In the genomic region with DNA sequence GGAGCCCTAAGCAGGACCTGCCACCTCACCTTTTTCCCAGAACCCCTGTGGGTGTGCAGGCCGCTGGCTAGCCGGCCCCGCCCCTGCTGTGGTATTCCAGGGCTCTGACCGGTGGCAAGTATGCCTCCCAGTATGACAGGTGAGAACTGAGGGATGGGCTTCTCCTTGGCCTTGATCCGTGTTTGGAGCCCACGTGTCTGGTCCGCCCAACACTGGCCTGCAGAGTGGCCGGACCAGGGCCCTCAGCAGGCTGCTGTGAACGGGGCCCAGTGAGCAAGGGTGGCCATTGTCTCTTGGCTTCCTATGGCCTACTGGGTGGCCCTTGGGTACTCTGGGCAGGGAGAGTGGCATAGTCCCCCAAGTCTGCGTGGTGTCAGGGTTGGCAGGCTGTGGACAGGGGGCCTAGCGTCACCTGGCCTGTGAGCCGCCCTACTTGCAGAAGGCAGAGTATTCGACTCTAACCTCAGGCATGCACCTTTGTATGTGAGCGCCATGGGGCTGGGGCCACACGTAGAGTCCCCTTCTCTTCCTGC, we compare ENCODE assay signal across 1 cellular context.
TF ChIP-seq lines count a peak whose summit lies in the region.

No MANE protein-coding gene starts in this region.

TF ChIP-seq in GM12878, 131 proteins besides CTCF, POLR2A, EP300 and RAD21:
- TF ChIP-seq ZNF622 (IDR thresholded peaks at IDR 0.05) (no peak), NFYA (IDR thresholded peaks at IDR 0.05; ENCODE audit: borderline replicate concordance, low read depth, low read length) (no peak), JUNB (IDR thresholded peaks at IDR 0.05) (no peak), EZH2 (IDR thresholded peaks at IDR 0.05; ENCODE audit: borderline replicate concordance, control insufficient read depth, low read depth, low read length) (no peak), ESRRA (IDR thresholded peaks at IDR 0.05; ENCODE audit: low read length) (no peak), BRCA1 (IDR thresholded peaks at IDR 0.05; ENCODE audit: low read depth, low read length) (no peak), SREBF2 (IDR thresholded peaks at IDR 0.05; ENCODE audit: low read length) (no peak), CHD2 (IDR thresholded peaks at IDR 0.05; ENCODE audit: borderline replicate concordance, low read depth, low read length) (no peak), BACH1 (IDR thresholded peaks at IDR 0.05; ENCODE audit: borderline replicate concordance) (no peak)
- TF ChIP-seq, protein P1, sequence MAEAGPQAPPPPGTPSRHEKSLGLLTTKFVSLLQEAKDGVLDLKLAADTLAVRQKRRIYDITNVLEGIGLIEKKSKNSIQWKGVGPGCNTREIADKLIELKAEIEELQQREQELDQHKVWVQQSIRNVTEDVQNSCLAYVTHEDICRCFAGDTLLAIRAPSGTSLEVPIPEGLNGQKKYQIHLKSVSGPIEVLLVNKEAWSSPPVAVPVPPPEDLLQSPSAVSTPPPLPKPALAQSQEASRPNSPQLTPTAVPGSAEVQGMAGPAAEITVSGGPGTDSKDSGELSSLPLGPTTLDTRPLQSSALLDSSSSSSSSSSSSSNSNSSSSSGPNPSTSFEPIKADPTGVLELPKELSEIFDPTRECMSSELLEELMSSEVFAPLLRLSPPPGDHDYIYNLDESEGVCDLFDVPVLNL (IDR thresholded peaks at IDR 0.05; ENCODE audit: low read depth, low read length), result no peak
- TF ChIP-seq, protein P2, sequence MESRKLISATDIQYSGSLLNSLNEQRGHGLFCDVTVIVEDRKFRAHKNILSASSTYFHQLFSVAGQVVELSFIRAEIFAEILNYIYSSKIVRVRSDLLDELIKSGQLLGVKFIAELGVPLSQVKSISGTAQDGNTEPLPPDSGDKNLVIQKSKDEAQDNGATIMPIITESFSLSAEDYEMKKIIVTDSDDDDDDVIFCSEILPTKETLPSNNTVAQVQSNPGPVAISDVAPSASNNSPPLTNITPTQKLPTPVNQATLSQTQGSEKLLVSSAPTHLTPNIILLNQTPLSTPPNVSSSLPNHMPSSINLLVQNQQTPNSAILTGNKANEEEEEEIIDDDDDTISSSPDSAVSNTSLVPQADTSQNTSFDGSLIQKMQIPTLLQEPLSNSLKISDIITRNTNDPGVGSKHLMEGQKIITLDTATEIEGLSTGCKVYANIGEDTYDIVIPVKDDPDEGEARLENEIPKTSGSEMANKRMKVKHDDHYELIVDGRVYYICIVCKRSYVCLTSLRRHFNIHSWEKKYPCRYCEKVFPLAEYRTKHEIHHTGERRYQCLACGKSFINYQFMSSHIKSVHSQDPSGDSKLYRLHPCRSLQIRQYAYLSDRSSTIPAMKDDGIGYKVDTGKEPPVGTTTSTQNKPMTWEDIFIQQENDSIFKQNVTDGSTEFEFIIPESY (IDR thresholded peaks at IDR 0.05), result no peak
- TF ChIP-seq, protein P3, sequence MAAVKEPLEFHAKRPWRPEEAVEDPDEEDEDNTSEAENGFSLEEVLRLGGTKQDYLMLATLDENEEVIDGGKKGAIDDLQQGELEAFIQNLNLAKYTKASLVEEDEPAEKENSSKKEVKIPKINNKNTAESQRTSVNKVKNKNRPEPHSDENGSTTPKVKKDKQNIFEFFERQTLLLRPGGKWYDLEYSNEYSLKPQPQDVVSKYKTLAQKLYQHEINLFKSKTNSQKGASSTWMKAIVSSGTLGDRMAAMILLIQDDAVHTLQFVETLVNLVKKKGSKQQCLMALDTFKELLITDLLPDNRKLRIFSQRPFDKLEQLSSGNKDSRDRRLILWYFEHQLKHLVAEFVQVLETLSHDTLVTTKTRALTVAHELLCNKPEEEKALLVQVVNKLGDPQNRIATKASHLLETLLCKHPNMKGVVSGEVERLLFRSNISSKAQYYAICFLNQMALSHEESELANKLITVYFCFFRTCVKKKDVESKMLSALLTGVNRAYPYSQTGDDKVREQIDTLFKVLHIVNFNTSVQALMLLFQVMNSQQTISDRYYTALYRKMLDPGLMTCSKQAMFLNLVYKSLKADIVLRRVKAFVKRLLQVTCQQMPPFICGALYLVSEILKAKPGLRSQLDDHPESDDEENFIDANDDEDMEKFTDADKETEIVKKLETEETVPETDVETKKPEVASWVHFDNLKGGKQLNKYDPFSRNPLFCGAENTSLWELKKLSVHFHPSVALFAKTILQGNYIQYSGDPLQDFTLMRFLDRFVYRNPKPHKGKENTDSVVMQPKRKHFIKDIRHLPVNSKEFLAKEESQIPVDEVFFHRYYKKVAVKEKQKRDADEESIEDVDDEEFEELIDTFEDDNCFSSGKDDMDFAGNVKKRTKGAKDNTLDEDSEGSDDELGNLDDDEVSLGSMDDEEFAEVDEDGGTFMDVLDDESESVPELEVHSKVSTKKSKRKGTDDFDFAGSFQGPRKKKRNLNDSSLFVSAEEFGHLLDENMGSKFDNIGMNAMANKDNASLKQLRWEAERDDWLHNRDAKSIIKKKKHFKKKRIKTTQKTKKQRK (IDR thresholded peaks at IDR 0.05; ENCODE audit: low read depth, low read length), result no peak
